In genomic region chr20:37071481-37071911, GRCh38 we compare ENCODE assay signal across 9 cellular contexts. TPM values are rescaled to one million over a fixed set of nuclear protein-coding genes. Genes with fewer than 3 reads are reported as not detected.
DNase-seq lines count a peak whose midpoint lies in the region; ATAC-seq and TF ChIP-seq lines count a peak whose summit lies in the region.
"Had no signal": no experiment of that assay in that cellular context is flagged by ENCODE, and none has a peak within 500 bp of the region (broad histone marks: within the 10 kb centered on the region; RNA-seq: fewer than 3 reads in every experiment).

No MANE protein-coding gene starts in this region.

- TF ChIP-seq CTCF in fibroblast of lung (conservative IDR thresholded peaks at IDR 0.05 in 1 of 2, IDR thresholded peaks at IDR 0.05 in 1 of 2; ENCODE audit: low read depth in 1 of 2, low read length in 2 of 2): no peak

- peak; percentile 36 for ATAC-seq in stimulated activated memory B cell treated with anti-CD40 and anti-IgM and Interleukin-4, amounts not matched to agents 10 μg/mL and 1 μg/mL and 100 μg/mL, for 72 hours
- ATAC-seq in HG02840 (IDR thresholded peaks at IDR 0.05; ENCODE audit: low FRiP score, unreplicated experiment): no peak
- ATAC-seq: K562, left colon had no signal

- H2AFZ ChIP-seq in fibroblast of lung (ENCODE audit: low read length): no peak overlapping the region

- no peak overlapping the region for H3K4me2 ChIP-seq in fibroblast of lung (ENCODE audit: extremely low read depth, insufficient read depth, low read length)

- H3K27me3 ChIP-seq in MG63: no peaks in the 10 kb centered on the region
- H3K27me3 ChIP-seq in fibroblast of lung (ENCODE audit: control insufficient read depth, insufficient read depth, low read length): no peaks in the 10 kb centered on the region

- H3K79me2 ChIP-seq in fibroblast of lung (ENCODE audit: control insufficient read depth, insufficient read depth, low read length): peaks cover 2% of the 10 kb centered on the region

- H3K36me3 ChIP-seq in MG63: peaks cover 25% of the 10 kb centered on the region
- H3K36me3 ChIP-seq in fibroblast of lung (ENCODE audit: control insufficient read depth, insufficient read depth, low read length): no peaks in the 10 kb centered on the region

- H3K36me3 Mint-ChIP-seq in stimulated activated memory B cell treated with anti-CD40 and anti-IgM and Interleukin-4, amounts not matched to agents 10 μg/mL and 1 μg/mL and 100 μg/mL, for 72 hours: peaks cover 33% of the 10 kb centered on the region

- no peak overlapping the region for H3K4me3 ChIP-seq in MG63
- H3K4me3 ChIP-seq in fibroblast of lung (replicated peaks in 1 of 4; ENCODE audit: control extremely low read depth in 1 of 4, insufficient read depth in 1 of 4, low read depth in 3 of 4, low read length in 4 of 4): no peak overlapping the region
- H3K4me3 ChIP-seq: K562 had no signal

- no peaks in the 10 kb centered on the region for H3K4me1 ChIP-seq in fibroblast of lung (ENCODE audit: control insufficient read depth, extremely low read depth, insufficient read depth, low read length)

- no peaks in the 10 kb centered on the region for H3K9me3 Mint-ChIP-seq in stimulated activated memory B cell treated with anti-CD40 and anti-IgM and Interleukin-4, amounts not matched to agents 10 μg/mL and 1 μg/mL and 100 μg/mL, for 72 hours

- H3K27me3 Mint-ChIP-seq in stimulated activated memory B cell treated with anti-CD40 and anti-IgM and Interleukin-4, amounts not matched to agents 10 μg/mL and 1 μg/mL and 100 μg/mL, for 72 hours: no peaks in the 10 kb centered on the region

- peak; percentile 87 for DNase-seq in MG63
- DNase-seq in activated T-cell treated with anti-CD3 and anti-CD28 coated beads for 24 hours (ENCODE audit: low read depth): peak; percentile 20
- DNase-seq in fibroblast of lung (ENCODE audit: low read depth in 2 of 2): peak; percentile 22 to 62
- no peak for DNase-seq in NCI-H1048 (lab: John Stamatoyannopoulos, UW)
- DNase-seq in NCI-H2171 (lab: John Stamatoyannopoulos, UW): no peak
- DNase-seq: left colon had no signal

- peak overlapping the region; percentile 82 for H3K27ac Mint-ChIP-seq in stimulated activated memory B cell treated with anti-CD40 and anti-IgM and Interleukin-4, amounts not matched to agents 10 μg/mL and 1 μg/mL and 100 μg/mL, for 72 hours

- H3K9me3 ChIP-seq in MG63 (no peaks in the 10 kb centered on the region), fibroblast of lung (ENCODE audit: control insufficient read depth, insufficient read depth, low read depth, low read length) (no peaks in the 10 kb centered on the region)

- H3K9ac ChIP-seq in fibroblast of lung (ENCODE audit: insufficient read depth, low read length): no peak overlapping the region

- no peaks in the 10 kb centered on the region for H4K20me1 ChIP-seq in fibroblast of lung (ENCODE audit: control insufficient read depth, extremely low read depth, insufficient read depth, low read length)

- peak overlapping the region; percentile 16 for H3K4me3 Mint-ChIP-seq in stimulated activated memory B cell treated with anti-CD40 and anti-IgM and Interleukin-4, amounts not matched to agents 10 μg/mL and 1 μg/mL and 100 μg/mL, for 72 hours

- no peak overlapping the region for H3K27ac ChIP-seq in fibroblast of lung (ENCODE audit: insufficient read depth, low read length)

- H3K4me1 Mint-ChIP-seq in stimulated activated memory B cell treated with anti-CD40 and anti-IgM and Interleukin-4, amounts not matched to agents 10 μg/mL and 1 μg/mL and 100 μg/mL, for 72 hours: peaks cover 25% of the 10 kb centered on the region

RNA-seq across cellular contexts. Expression of gene RBL1, which starts 24.3 kb away (rescaled TPM):
- 11.1 and 18.3 TPM in 2 replicates for total RNA-seq in MG63 (2014; rRNA removed; shearing (Covaris generic); ENCODE audit: low replicate concordance)
- total RNA-seq in fibroblast of lung: 6.7 and 9.1 TPM in 2 replicates
- 6.9 and 13.2 TPM in 2 replicates for polyA plus RNA-seq in fibroblast of lung
- 4.4 and 7.9 TPM in 2 replicates for polyA plus RNA-seq in fibroblast of lung (2012)
- polyA minus RNA-seq in fibroblast of lung (ENCODE audit: low replicate concordance): 1.1 and 5.9 TPM in 2 replicates

Comparison
In these comparisons a context has a peak if more than half of its experiments do, and no peak if none do; other contexts are left out.
1. DNase-seq: peak in MG63 (single experiment), activated T-cell treated with anti-CD3 and anti-CD28 coated beads for 24 hours (single experiment) and fibroblast of lung (2 of 2); none in NCI-H1048 (single experiment) and NCI-H2171 (single experiment).